Comparison of ENCODE assay signal across 8 cellular contexts in genomic region chr10:73166972-73167371, GRCh38. TPM values are rescaled to one million over a fixed set of nuclear protein-coding genes. Genes with fewer than 3 reads are reported as not detected.
DNase-seq lines count a peak whose midpoint lies in the region; ATAC-seq and TF ChIP-seq lines count a peak whose summit lies in the region.

No MANE protein-coding gene starts in this region.

- intact Hi-C loops in breast epithelium (cut with DNase I; ENCODE audit: low total_unique reads) = no loop called here

- no peak for TF ChIP-seq POLR2A in breast epithelium (IDR thresholded peaks at IDR 0.05)

- ATAC-seq in GM21381 (IDR thresholded peaks at IDR 0.05; ENCODE audit: unreplicated experiment) = no peak

- no peaks in the 10 kb centered on the region for H3K9me3 ChIP-seq in breast epithelium
- H3K9me3 ChIP-seq in muscle layer of duodenum (ENCODE audit: control insufficient read depth in 1 of 2, low read length in 2 of 2) = no peaks in the 10 kb centered on the region

- POLR2A ChIA-PET in HEK293T (lab: Yijun Ruan, JAX) (interaction anchor here (1.4 to 2.3 kb wide), 2 partner anchors 11 to 70 kb away, joined by 3 to 13 read pairs; partner anchors contain the start of gene P4HA1), GM10248 (lab: Yijun Ruan, JAX) (no interaction called here)

- H3K4me3 ChIP-seq in HL-60 (replicated peaks; ENCODE audit: insufficient read depth, low read length) (peak overlapping the region; percentile 95), breast epithelium (peak overlapping the region; percentile 90 to 93 (median 91)), muscle layer of duodenum (ENCODE audit: low read depth in 1 of 2, low read length in 2 of 2) (peak overlapping the region; percentile 97 to 99)

- H3K36me3 ChIP-seq in breast epithelium = no peaks in the 10 kb centered on the region
- H3K36me3 ChIP-seq in muscle layer of duodenum (ENCODE audit: control insufficient read depth in 1 of 2, insufficient read depth in 2 of 2, low read length in 2 of 2) = peaks cover 9 to 14% of the 10 kb centered on the region in 2 donors

- DNase-seq in HL-60 (ENCODE audit: low read depth in 1 of 2, low spot score in 1 of 2) = no peak
- DNase-seq in breast epithelium (ENCODE audit: low spot score in 2 of 2) = no peak
- no peak for DNase-seq in HEK293T (ENCODE audit: extremely low spot score)
- no peak for DNase-seq in islet precursor cell
- DNase-seq in GM10248 (ENCODE audit: extremely low spot score) = no peak

- CTCF ChIA-PET in HEK293T (lab: Yijun Ruan, JAX) (no interaction called here), GM10248 (lab: Yijun Ruan, JAX) (interaction anchor here (5.8 kb wide), 1 partner anchor 9 kb away, joined by 44 read pairs; no protein-coding TSS in a partner anchor)

- H3K4me1 ChIP-seq in breast epithelium = peaks cover 0 to 9% of the 10 kb centered on the region in 2 donors
- H3K4me1 ChIP-seq in muscle layer of duodenum (ENCODE audit: control insufficient read depth in 1 of 2, insufficient read depth in 2 of 2, low read length in 2 of 2) = peaks cover 3 to 36% of the 10 kb centered on the region in 2 donors

- H3K27ac ChIP-seq in 22Rv1 = peak overlapping the region; percentile 91
- H3K27ac ChIP-seq in HL-60 (replicated peaks) = peak overlapping the region; percentile 1; the same call in 1 of the 2 replicates
- H3K27ac ChIP-seq in breast epithelium = peak overlapping the region in 1 of 2 donors; percentile 99
- peak overlapping the region; percentile 99 for H3K27ac ChIP-seq in muscle layer of duodenum (ENCODE audit: low read length)

- H3K27me3 ChIP-seq in HL-60 (ENCODE audit: insufficient read depth, poor library complexity, severe bottlenecking) (no peaks in the 10 kb centered on the region), breast epithelium (no peaks in the 10 kb centered on the region), muscle layer of duodenum (ENCODE audit: low read depth, low read length) (no peaks in the 10 kb centered on the region)

- TF ChIP-seq CTCF in 22Rv1 (IDR thresholded peaks at IDR 0.05) (no peak), HL-60 (IDR thresholded peaks at IDR 0.05; ENCODE audit: insufficient read depth, low read length) (no peak), breast epithelium (IDR thresholded peaks at IDR 0.05) (no peak), GM10248 (IDR thresholded peaks at IDR 0.05; ENCODE audit: control extremely low read depth, extremely low read depth, low read depth, missing control alignments) (no peak)

TF ChIP-seq in HEK293T, 16 proteins besides CTCF, POLR2A, EP300 and RAD21:
- TF ChIP-seq SP1 (IDR thresholded peaks at IDR 0.05) (no peak), ZNF384 (IDR thresholded peaks at IDR 0.05) (no peak), ARNT (IDR thresholded peaks at IDR 0.05) (no peak)

RNA-seq across cellular contexts. Expression of gene ECD, which starts 0.8 kb away (rescaled TPM):
- 10 to 100 TPM; 34.9 to 49.2 (median 39.3) TPM for total RNA-seq in breast epithelium

RNA-seq across cellular contexts. Expression of gene FAM149B1, which starts 0.9 kb away (rescaled TPM):
- total RNA-seq in breast epithelium = 10 to 100 TPM; 19.4 to 24.6 (median 19.7) TPM

RNA-seq across cellular contexts. Expression of gene NUDT13, which starts 56.7 kb away (rescaled TPM):
- total RNA-seq in breast epithelium = 1 to 10 TPM; 1.9 to 4.2 (median 2.6) TPM
